Comparison of ENCODE assay signal across 18 cellular contexts in genomic region chr7:100914879-100915442, GRCh38. TPM values are rescaled to one million over a fixed set of nuclear protein-coding genes. Genes with fewer than 3 reads are reported as not detected.
A peak's percentile ranks its signal among the peaks of the same experiment; 100 is the strongest.
DNase-seq lines count a peak whose midpoint lies in the region; ATAC-seq lines count a peak whose summit lies in the region.
"Had no signal": no experiment of that assay in that cellular context is flagged by ENCODE, and none has a peak within 500 bp of the region (broad histone marks: within the 10 kb centered on the region; RNA-seq: fewer than 3 reads in every experiment).

No MANE protein-coding gene starts in this region.

- H3K27me3 ChIP-seq in naive thymus-derived CD4-positive, alpha-beta T cell (ENCODE audit: control insufficient read depth in 2 of 2, insufficient read depth in 2 of 2, low read length in 2 of 2) = no peaks in the 10 kb centered on the region

- no peaks in the 10 kb centered on the region for H3K4me1 ChIP-seq in naive thymus-derived CD4-positive, alpha-beta T cell (ENCODE audit: control insufficient read depth in 2 of 2, insufficient read depth in 2 of 2, low read length in 2 of 2)
- H3K4me1 ChIP-seq: sigmoid colon had no signal

- H3K4me1 Mint-ChIP-seq in naive thymus-derived CD4-positive, alpha-beta T cell = peaks cover 0 to 3% (median 0%) of the 10 kb centered on the region in 7 donors

- no peak overlapping the region for H3K27ac Mint-ChIP-seq in naive thymus-derived CD4-positive, alpha-beta T cell

- no peaks in the 10 kb centered on the region for H3K36me3 Mint-ChIP-seq in naive thymus-derived CD4-positive, alpha-beta T cell

- POLR2A ChIA-PET in naive thymus-derived CD4-positive, alpha-beta T cell (lab: Charles Lee) = no interaction called here

- DNase-seq in DMS53 (lab: John Stamatoyannopoulos, UW) (peak; percentile 37), DMS53 treated with DMSO at 0.1 percent for 48 hours (lab: John Stamatoyannopoulos, UW; ENCODE audit: unreplicated experiment) (no peak), Daoy (ENCODE audit: low read depth) (peak; percentile 80), SW 1271 (lab: John Stamatoyannopoulos, UW) (peak; percentile 27 to 36), NCI-H1092 treated with DMSO at 0.1 percent for 48 hours (lab: John Stamatoyannopoulos, UW) (no peak), activated gamma-delta T cell treated with Interleukin-2 at 50 U/mL for 16 hours (no peak)
- no peak for DNase-seq in naive thymus-derived CD4-positive, alpha-beta T cell
- DNase-seq: activated gamma-delta T cell, HCEC 1CT, KG1, left cardiac atrium, NCI-H1105 treated with DMSO at 0.1 percent for 48 hours, nucleus accumbens, sigmoid colon, WERI-Rb-1 had no signal

- no peaks in the 10 kb centered on the region for H3K36me3 ChIP-seq in naive thymus-derived CD4-positive, alpha-beta T cell (ENCODE audit: control insufficient read depth in 2 of 3, insufficient read depth in 3 of 3, low read length in 3 of 3)
- H3K36me3 ChIP-seq: sigmoid colon, WERI-Rb-1 had no signal

- no peak overlapping the region for H3K4me3 ChIP-seq in naive thymus-derived CD4-positive, alpha-beta T cell (ENCODE audit: low read length)
- H3K4me3 ChIP-seq: sigmoid colon had no signal

- peaks cover 5 to 30% (median 13%) of the 10 kb centered on the region in 5 donors for H3K27me3 Mint-ChIP-seq in naive thymus-derived CD4-positive, alpha-beta T cell

- no peaks in the 10 kb centered on the region for H3K9me3 Mint-ChIP-seq in naive thymus-derived CD4-positive, alpha-beta T cell

- intact Hi-C loops in naive thymus-derived CD4-positive, alpha-beta T cell (cut with micrococcal nuclease) = no loop called here

- ATAC-seq in naive thymus-derived CD4-positive, alpha-beta T cell = peak; percentile 68
- ATAC-seq in GM21515 (IDR thresholded peaks at IDR 0.05; ENCODE audit: unreplicated experiment) = no peak
- ATAC-seq: left cardiac atrium had no signal

- H3K9me3 ChIP-seq in naive thymus-derived CD4-positive, alpha-beta T cell (ENCODE audit: control insufficient read depth in 2 of 3, low read length in 3 of 3) = no peaks in the 10 kb centered on the region
- H3K9me3 ChIP-seq: sigmoid colon had no signal

- H3K27ac ChIP-seq in naive thymus-derived CD4-positive, alpha-beta T cell (ENCODE audit: low read depth, low read length) = no peak overlapping the region
- H3K27ac ChIP-seq: C4-2B, sigmoid colon, WERI-Rb-1 had no signal

- H3K4me3 Mint-ChIP-seq in naive thymus-derived CD4-positive, alpha-beta T cell = no peak overlapping the region

- CTCF ChIA-PET in naive thymus-derived CD4-positive, alpha-beta T cell (lab: Charles Lee) = no interaction called here

RNA-seq across cellular contexts. Expression of gene ACHE, which starts 19.3 kb away (rescaled TPM):
- 0.46 TPM in 1 of 2 replicates, not detected in the other for total RNA-seq in Daoy (2014; rRNA removed; shearing (Covaris generic))
- under 1 TPM in 3 of 5 experiments, not detected in 2; 0.11 to 0.32 (median 0.22) TPM for total RNA-seq in naive thymus-derived CD4-positive, alpha-beta T cell
- not detected for polyA plus RNA-seq in naive thymus-derived CD4-positive, alpha-beta T cell
- total RNA-seq: fibroblast of villous mesenchyme had no signal

RNA-seq across cellular contexts. Expression of gene UFSP1, which starts 25.4 kb away (rescaled TPM):
- 4.8 and 6.1 TPM in 2 replicates for total RNA-seq in Daoy (2014; rRNA removed; shearing (Covaris generic))
- total RNA-seq in naive thymus-derived CD4-positive, alpha-beta T cell = 10 to 100 TPM in 1 of 5 experiments, 1 to 10 TPM in 4; 2.1 to 11.1 (median 3.5) TPM
- 1 to 10 TPM in 1 of 2 donors, under 1 TPM in 1; 0.99 to 1.9 TPM for polyA plus RNA-seq in naive thymus-derived CD4-positive, alpha-beta T cell

RNA-seq across cellular contexts. Expression of gene MUC3A, which starts 34.4 kb away (rescaled TPM):
- not detected in 2 replicates for total RNA-seq in Daoy (2014; rRNA removed; shearing (Covaris generic))
- total RNA-seq in naive thymus-derived CD4-positive, alpha-beta T cell = not detected
- not detected for polyA plus RNA-seq in naive thymus-derived CD4-positive, alpha-beta T cell
- total RNA-seq: fibroblast of villous mesenchyme had no signal

RNA-seq across cellular contexts. Expression of gene SRRT, which starts 40.1 kb away (rescaled TPM):
- 93.0 and 116 TPM in 2 replicates for total RNA-seq in Daoy (2014; rRNA removed; shearing (Covaris generic))
- 100 to 1,000 TPM; 212 to 271 (median 261) TPM for total RNA-seq in naive thymus-derived CD4-positive, alpha-beta T cell
- polyA plus RNA-seq in naive thymus-derived CD4-positive, alpha-beta T cell = 10 to 100 TPM; 43.6 to 64.4 TPM

RNA-seq across cellular contexts. Expression of gene TRIP6, which starts 47.8 kb away (rescaled TPM):
- total RNA-seq in Daoy (2014; rRNA removed; shearing (Covaris generic)) = 203 and 238 TPM in 2 replicates
- total RNA-seq in naive thymus-derived CD4-positive, alpha-beta T cell = 10 to 100 TPM in 4 of 5 experiments, 1 to 10 TPM in 1; 8.0 to 28.1 (median 10.4) TPM
- polyA plus RNA-seq in naive thymus-derived CD4-positive, alpha-beta T cell = 1 to 10 TPM; 3.4 to 3.9 TPM

Comparison
In these comparisons a context has a peak if more than half of its experiments do, and no peak if none do; other contexts are left out.
1. DNase-seq: peak in DMS53 (single experiment), Daoy (single experiment) and SW 1271 (2 of 2); none in DMS53 treated with DMSO at 0.1 percent for 48 hours (single experiment), naive thymus-derived CD4-positive, alpha-beta T cell (0 of 9), NCI-H1092 treated with DMSO at 0.1 percent for 48 hours (single experiment) and activated gamma-delta T cell treated with Interleukin-2 at 50 U/mL for 16 hours (single experiment).